7 cellular contexts compared by ENCODE assay signal in genomic region chr4:37454263-37454800, GRCh38.
DNase-seq lines count a peak whose midpoint lies in the region; ATAC-seq and TF ChIP-seq lines count a peak whose summit lies in the region.

No MANE protein-coding gene starts in this region.

- no peak for DNase-seq in GM23338 (ENCODE audit: low spot score)
- DNase-seq in activated B cell treated with CpG ODN at 0.5 μM for 24 hours = no peak
- DNase-seq in immature natural killer cell = no peak
- no peak for DNase-seq in NCI-H82 treated with DMSO at 0.1 percent for 48 hours (lab: John Stamatoyannopoulos, UW; ENCODE audit: unreplicated experiment)
- DNase-seq in activated naive CD4-positive, alpha-beta T cell treated with Interleukin-2 at 50 U/mL for 16 hours = no peak
- DNase-seq in middle frontal gyrus (ENCODE audit: extremely low spot score, low spot score) = no peak

- peaks cover 18% of the 10 kb centered on the region for H3K4me1 ChIP-seq in GM23338 (ENCODE audit: insufficient read depth)
- H3K4me1 ChIP-seq in skeletal muscle tissue (ENCODE audit: control insufficient read depth in 3 of 3, insufficient read depth in 3 of 3, low read length in 3 of 3) = peaks cover 4 to 6% (median 6%) of the 10 kb centered on the region in 3 donors

- H3K9me3 Mint-ChIP-seq in GM23338 (no peaks in the 10 kb centered on the region), activated B cell treated with CpG ODN at 0.5 μM for 24 hours (no peaks in the 10 kb centered on the region), immature natural killer cell (peaks cover 0 to 6% (median 0%) of the 10 kb centered on the region in 6 donors)

- peaks cover 11% of the 10 kb centered on the region for H3K27me3 Mint-ChIP-seq in GM23338 (ENCODE audit: insufficient read depth, low read depth, poor library complexity)
- H3K27me3 Mint-ChIP-seq in activated B cell treated with CpG ODN at 0.5 μM for 24 hours = peaks cover 61% of the 10 kb centered on the region
- peaks cover 2 to 23% (median 12%) of the 10 kb centered on the region in 3 donors for H3K27me3 Mint-ChIP-seq in immature natural killer cell (ENCODE audit: low read depth in 3 of 3)

- peak overlapping the region; percentile 70 for H3K4me3 Mint-ChIP-seq in GM23338
- peak overlapping the region; percentile 44 for H3K4me3 Mint-ChIP-seq in activated B cell treated with CpG ODN at 0.5 μM for 24 hours
- peak overlapping the region in 3 of 5 donors; percentile 5 to 28 (median 23) for H3K4me3 Mint-ChIP-seq in immature natural killer cell

- POLR2A ChIA-PET in activated B cell treated with CpG ODN at 0.5 μM for 24 hours (lab: Charles Lee) = interaction anchor here (0.6 kb wide), 1 partner anchor 1210 kb away, joined by 4 read pairs; no protein-coding TSS in a partner anchor

- H3K9ac ChIP-seq in skeletal muscle tissue (ENCODE audit: low read depth in 1 of 3, low read length in 3 of 3) = peak overlapping the region in 1 of 3 donors; percentile 50

- H3K36me3 ChIP-seq in GM23338 (ENCODE audit: insufficient read depth) (no peaks in the 10 kb centered on the region), skeletal muscle tissue (ENCODE audit: control insufficient read depth in 3 of 3, insufficient read depth in 3 of 3, low read length in 3 of 3) (no peaks in the 10 kb centered on the region)

- H3K79me2 ChIP-seq in GM23338 (replicated peaks; ENCODE audit: insufficient read depth) = no peaks in the 10 kb centered on the region

- H3K27ac Mint-ChIP-seq in GM23338 (no peak overlapping the region), activated B cell treated with CpG ODN at 0.5 μM for 24 hours (no peak overlapping the region), immature natural killer cell (no peak overlapping the region)

- TF ChIP-seq CTCF in GM23338 (conservative IDR thresholded peaks at IDR 0.05; ENCODE audit: low read depth in 2 of 2) (no peak), activated B cell treated with CpG ODN at 0.5 μM for 24 hours (IDR thresholded peaks at IDR 0.05) (no peak)

- H3K27me3 ChIP-seq in GM23338 (ENCODE audit: insufficient read depth) (peaks cover 22% of the 10 kb centered on the region), skeletal muscle tissue (ENCODE audit: control insufficient read depth in 3 of 3, insufficient read depth in 3 of 3, low read length in 3 of 3) (peaks cover 20 to 22% (median 22%) of the 10 kb centered on the region in 3 donors)

- no peaks in the 10 kb centered on the region for H3K9me2 ChIP-seq in GM23338 (ENCODE audit: insufficient read depth)

- H4K20me1 ChIP-seq in GM23338 (replicated peaks; ENCODE audit: insufficient read depth) = no peaks in the 10 kb centered on the region

- intact Hi-C loops in activated B cell treated with CpG ODN at 0.5 μM for 24 hours (cut with micrococcal nuclease) = no loop called here

- H2AFZ ChIP-seq in GM23338 = peak overlapping the region; percentile 98

- H3K4me1 Mint-ChIP-seq in GM23338 (peaks cover 16% of the 10 kb centered on the region), activated B cell treated with CpG ODN at 0.5 μM for 24 hours (peaks cover 14% of the 10 kb centered on the region), immature natural killer cell (peaks cover 11 to 19% of the 10 kb centered on the region in 2 donors)

- no peaks in the 10 kb centered on the region for H3K9me3 ChIP-seq in skeletal muscle tissue (ENCODE audit: control insufficient read depth in 3 of 3, low read length in 3 of 3)

- H3K4me2 ChIP-seq in GM23338 = peak overlapping the region; percentile 96

- peak overlapping the region; percentile 78 for H3K4me3 ChIP-seq in GM23338
- H3K4me3 ChIP-seq in skeletal muscle tissue (ENCODE audit: low read length in 3 of 3) = peak overlapping the region; percentile 4 to 68 (median 34)

- H3K27ac ChIP-seq in GM23338 (ENCODE audit: low read depth) (no peak overlapping the region), skeletal muscle tissue (ENCODE audit: low read depth, low read length) (no peak overlapping the region)

- H3F3A ChIP-seq in GM23338 (replicated peaks; ENCODE audit: low read depth) = no peaks in the 10 kb centered on the region

- H3K36me3 Mint-ChIP-seq in GM23338 (ENCODE audit: low read depth) = no peaks in the 10 kb centered on the region
- H3K36me3 Mint-ChIP-seq in activated B cell treated with CpG ODN at 0.5 μM for 24 hours (ENCODE audit: low read depth) = no peaks in the 10 kb centered on the region
- no peaks in the 10 kb centered on the region for H3K36me3 Mint-ChIP-seq in immature natural killer cell

- no peak for ATAC-seq in GM23338
- ATAC-seq in activated B cell treated with CpG ODN at 0.5 μM for 24 hours (ENCODE audit: low read depth) = no peak

- CTCF ChIA-PET in activated B cell treated with CpG ODN at 0.5 μM for 24 hours (lab: Charles Lee) = interaction anchor here (3.1 kb wide), 1 partner anchor 112 kb away, joined by 12 read pairs; no protein-coding TSS in a partner anchor

TF ChIP-seq in GM23338, 12 proteins besides CTCF, POLR2A, EP300 and RAD21:
- TF ChIP-seq CREB1 (CRISPR knock-in tag; IDR thresholded peaks at IDR 0.05; ENCODE audit: low read depth) = no peak
- TF ChIP-seq ZNF114 (CRISPR knock-in tag; IDR thresholded peaks at IDR 0.05) = no peak
- TF ChIP-seq NANOG (IDR thresholded peaks at IDR 0.05; ENCODE audit: borderline replicate concordance) = no peak
- no peak for TF ChIP-seq REST (IDR thresholded peaks at IDR 0.05; ENCODE audit: unreplicated experiment)
- no peak for TF ChIP-seq ETS1 (IDR thresholded peaks at IDR 0.05)
- no peak for TF ChIP-seq ZNF331 (CRISPR knock-in tag; IDR thresholded peaks at IDR 0.05; ENCODE audit: low read depth)
- TF ChIP-seq EZH2 (IDR thresholded peaks at IDR 0.05; ENCODE audit: low read depth, unreplicated experiment) = no peak
- TF ChIP-seq JUNB (IDR thresholded peaks at IDR 0.05; ENCODE audit: unreplicated experiment) = no peak
- no peak for TF ChIP-seq EZH2phosphoT487 (IDR thresholded peaks at IDR 0.05; ENCODE audit: unreplicated experiment)
- TF ChIP-seq STAT1 (IDR thresholded peaks at IDR 0.05; ENCODE audit: unreplicated experiment) = no peak
TF ChIP-seq in GM23338: peak in this region for 0.
